Comparison of ENCODE assay signal across 31 cellular contexts in the genomic region with DNA sequence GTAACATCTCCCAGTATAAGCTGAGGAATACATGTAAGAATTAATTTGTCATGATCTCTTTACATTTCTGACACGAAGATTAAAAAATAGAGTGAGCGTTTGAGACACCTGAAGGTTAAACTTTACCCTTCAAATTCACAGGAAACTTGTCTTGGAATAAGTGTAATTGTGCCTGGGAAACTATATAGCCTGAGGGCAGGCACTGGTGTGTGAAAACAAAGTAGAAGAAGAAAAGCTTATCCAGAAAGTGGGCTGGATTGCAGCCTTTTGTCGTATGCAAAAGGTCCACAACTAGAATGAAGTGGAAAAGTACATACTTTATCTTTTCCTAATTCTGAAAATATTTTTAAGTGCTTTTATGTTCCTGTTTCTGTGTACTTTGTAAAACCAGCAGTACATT.
"Had no signal": no experiment of that assay in that cellular context is flagged by ENCODE, and none has a peak within 500 bp of the region (broad histone marks: within the 10 kb centered on the region; RNA-seq: fewer than 3 reads in every experiment).

No MANE protein-coding gene starts in this region.

- H3K4me3 ChIP-seq: breast epithelium, heart right ventricle, left lung, lower lobe of right lung, mucosa of descending colon, pancreas, prostate gland, sigmoid colon, uterus had no signal

- FAIRE-seq: endothelial cell of umbilical vein, pancreas, small intestine had no signal

- ATAC-seq: heart right ventricle; left lung; lower lobe of right lung; mucosa of descending colon; natural killer cell treated with Interleukin-12 subunit alpha and Interleukin-12 subunit beta and Interleukin-15 and Interleukin-18, amount 100 ng/mL, for 72 hours; pancreas; stimulated activated memory B cell treated with anti-CD40 and anti-IgM and Interleukin-4, amounts not matched to agents 10 μg/mL and 1 μg/mL and 100 μg/mL, for 72 hours; stimulated activated naive CD8-positive, alpha-beta T cell treated with anti-CD3 and anti-CD28 coated beads, Interleukin-15, amount 100 ng/mL, for 72 hours had no signal

- H3K36me3 ChIP-seq: breast epithelium, heart right ventricle, left lung, lower lobe of right lung, neutrophil, pancreas, prostate gland, sigmoid colon, uterus had no signal

- H3K27me3 ChIP-seq: breast epithelium, left lung, neutrophil, pancreas, uterus had no signal

- H3K9me3 ChIP-seq: breast epithelium, heart right ventricle, left lung, lower lobe of right lung, mucosa of descending colon, neutrophil, pancreas, prostate gland, sigmoid colon, uterus had no signal

- DNase-seq: activated CD4-positive, alpha-beta memory T cell treated with anti-CD3 and anti-CD28 coated beads for 36 hours; activated CD4-positive, alpha-beta T cell treated with anti-CD3 and anti-CD28 coated beads, Interleukin-2, amount 10 ng/mL, durations not matched to agents 24 days and 14 days; activated CD4-positive, CD25-positive, alpha-beta regulatory T cell treated with anti-CD3 and anti-CD28 coated beads, Interleukin-2, amount 50 U/mL, for 72 hours; activated CD8-positive, alpha-beta memory T cell treated with anti-CD3 and anti-CD28 coated beads, Interleukin-2, amount 50 U/mL, for 4 hours; activated effector memory CD4-positive, alpha-beta T cell treated with anti-CD3 and anti-CD28 coated beads, Interleukin-2, amount 50 U/mL, for 16 hours; activated naive CD4-positive, alpha-beta T cell treated with anti-CD3 and anti-CD28 coated beads for 36 hours; activated naive CD8-positive, alpha-beta T cell treated with anti-CD3 and anti-CD28 coated beads for 36 hours; activated T-cell treated with anti-CD3 and anti-CD28 coated beads, Interleukin-2, amount 50 U/mL, for 1 hour; amniotic stem cell; central memory CD4-positive, alpha-beta T cell; foreskin melanocyte; heart right ventricle; kidney glomerular epithelial cell; left lung; lower lobe of right lung; mucosa of descending colon; pancreas; sigmoid colon; small intestine; stimulated activated CD4-positive, alpha-beta T cell treated with anti-CD3 and anti-CD28 coated beads, Interleukin-4, amount 100 ng/mL, for 4 hours; stimulated activated CD8-positive, alpha-beta memory T cell treated with anti-CD3 and anti-CD28 coated beads, Interleukin-4, amount 100 ng/mL, for 48 hours; stimulated activated naive CD8-positive, alpha-beta T cell treated with anti-CD3 and anti-CD28 coated beads, Interleukin-15, amount 100 ng/mL, for 72 hours; substantia nigra; T1000; uterus had no signal

- H3K27ac ChIP-seq: breast epithelium, heart right ventricle, left lung, lower lobe of right lung, neutrophil, pancreas, prostate gland, sigmoid colon had no signal

- H3K4me1 ChIP-seq: breast epithelium, heart right ventricle, left lung, lower lobe of right lung, pancreas, prostate gland, sigmoid colon, uterus had no signal
